In genomic region chr17:28661635-28662526, GRCh38 we compare ENCODE assay signal across 8 cellular contexts. TPM values are rescaled to one million over a fixed set of nuclear protein-coding genes. Genes with fewer than 3 reads are reported as not detected.
A peak's percentile ranks its signal among the peaks of the same experiment; 100 is the strongest.
DNase-seq lines count a peak whose midpoint lies in the region; ATAC-seq and TF ChIP-seq lines count a peak whose summit lies in the region.

TSS of gene SDF2 (minus strand) at chr17:28661906. CDS start at chr17:28661876, 30 bp downstream.
TSS of gene SUPT6H (plus strand) at chr17:28662205. CDS start at chr17:28673402, 11,197 bp downstream.

- H3K9ac ChIP-seq in rectal smooth muscle tissue (ENCODE audit: low read length) = peak within 1 kb of the TSS; percentile 96

- H3K27ac ChIP-seq in angular gyrus (ENCODE audit: low read depth, low read length) = peak within 1 kb of the TSS; percentile 98
- peak within 1 kb of the TSS; percentile 94 to 98 for H3K27ac ChIP-seq in right atrium auricular region
- peak within 1 kb of the TSS; percentile 97 for H3K27ac ChIP-seq in rectal smooth muscle tissue (ENCODE audit: low read depth, low read length)
- H3K27ac ChIP-seq in vagina = peak within 1 kb of the TSS; percentile 95

- no peaks in the 10 kb centered on the region for H3K9me3 ChIP-seq in right atrium auricular region
- H3K9me3 ChIP-seq in vagina = no peaks in the 10 kb centered on the region

- peak within 1 kb of the TSS; percentile 88 to 91 for H3K4me3 ChIP-seq in right atrium auricular region
- peak within 1 kb of the TSS; percentile 80 for H3K4me3 ChIP-seq in rectal smooth muscle tissue (ENCODE audit: low read length)
- peak within 1 kb of the TSS; percentile 68 to 90 for H3K4me3 ChIP-seq in vagina

- TF ChIP-seq POLR2A in vagina (IDR thresholded peaks at IDR 0.05) = peak in 1 of 2 donors; percentile 81

- peaks cover 0 to 34% of the 10 kb centered on the region in 2 donors for H3K4me1 ChIP-seq in right atrium auricular region
- H3K4me1 ChIP-seq in rectal smooth muscle tissue (ENCODE audit: control insufficient read depth, insufficient read depth, low read length) = peaks cover 16% of the 10 kb centered on the region
- H3K4me1 ChIP-seq in vagina = peaks cover 55% of the 10 kb centered on the region

- DNase-seq in NCI-H187 treated with DMSO at 0.1 percent for 48 hours (lab: John Stamatoyannopoulos, UW) = peak; percentile 58
- DNase-seq in T-helper 2 cell = peak; percentile 83 to 94 (median 92)
- DNase-seq in right atrium auricular region (ENCODE audit: low spot score) = peak; percentile 90
- peak in 1 of 2 donors; percentile 90 for DNase-seq in vagina (ENCODE audit: extremely low spot score in 2 of 2)

- H3K27me3 ChIP-seq in right atrium auricular region (no peaks in the 10 kb centered on the region), rectal smooth muscle tissue (ENCODE audit: control insufficient read depth, insufficient read depth, low read length) (no peaks in the 10 kb centered on the region), vagina (no peaks in the 10 kb centered on the region)

- intact Hi-C loops in vagina (cut with DNase I) = no loop called here

- peaks cover 25% of the 10 kb centered on the region for H3K36me3 ChIP-seq in right atrium auricular region
- H3K36me3 ChIP-seq in rectal smooth muscle tissue (ENCODE audit: control insufficient read depth, insufficient read depth, low read length) = peaks cover 11% of the 10 kb centered on the region
- peaks cover 0 to 30% of the 10 kb centered on the region in 2 donors for H3K36me3 ChIP-seq in vagina

- TF ChIP-seq CTCF in right atrium auricular region (IDR thresholded peaks at IDR 0.05) (no peak), vagina (IDR thresholded peaks at IDR 0.05) (no peak)

- peak; percentile 87 for ATAC-seq in GM18498 (IDR thresholded peaks at IDR 0.05; ENCODE audit: unreplicated experiment)
- ATAC-seq in HG02938 (IDR thresholded peaks at IDR 0.05; ENCODE audit: unreplicated experiment) = peak; percentile 80

RNA-seq across cellular contexts. Expression of gene SDF2, which starts in this region (rescaled TPM):
- 10 to 100 TPM; 23.0 to 32.5 TPM for total RNA-seq in right atrium auricular region
- 33.1 TPM for total RNA-seq in vagina

RNA-seq across cellular contexts. Expression of gene SUPT6H, which starts in this region (rescaled TPM):
- 10 to 100 TPM; 28.5 to 45.4 TPM for total RNA-seq in right atrium auricular region
- 89.6 TPM for total RNA-seq in vagina
